Comparison of ENCODE assay signal across 1 cellular context in the genomic region with DNA sequence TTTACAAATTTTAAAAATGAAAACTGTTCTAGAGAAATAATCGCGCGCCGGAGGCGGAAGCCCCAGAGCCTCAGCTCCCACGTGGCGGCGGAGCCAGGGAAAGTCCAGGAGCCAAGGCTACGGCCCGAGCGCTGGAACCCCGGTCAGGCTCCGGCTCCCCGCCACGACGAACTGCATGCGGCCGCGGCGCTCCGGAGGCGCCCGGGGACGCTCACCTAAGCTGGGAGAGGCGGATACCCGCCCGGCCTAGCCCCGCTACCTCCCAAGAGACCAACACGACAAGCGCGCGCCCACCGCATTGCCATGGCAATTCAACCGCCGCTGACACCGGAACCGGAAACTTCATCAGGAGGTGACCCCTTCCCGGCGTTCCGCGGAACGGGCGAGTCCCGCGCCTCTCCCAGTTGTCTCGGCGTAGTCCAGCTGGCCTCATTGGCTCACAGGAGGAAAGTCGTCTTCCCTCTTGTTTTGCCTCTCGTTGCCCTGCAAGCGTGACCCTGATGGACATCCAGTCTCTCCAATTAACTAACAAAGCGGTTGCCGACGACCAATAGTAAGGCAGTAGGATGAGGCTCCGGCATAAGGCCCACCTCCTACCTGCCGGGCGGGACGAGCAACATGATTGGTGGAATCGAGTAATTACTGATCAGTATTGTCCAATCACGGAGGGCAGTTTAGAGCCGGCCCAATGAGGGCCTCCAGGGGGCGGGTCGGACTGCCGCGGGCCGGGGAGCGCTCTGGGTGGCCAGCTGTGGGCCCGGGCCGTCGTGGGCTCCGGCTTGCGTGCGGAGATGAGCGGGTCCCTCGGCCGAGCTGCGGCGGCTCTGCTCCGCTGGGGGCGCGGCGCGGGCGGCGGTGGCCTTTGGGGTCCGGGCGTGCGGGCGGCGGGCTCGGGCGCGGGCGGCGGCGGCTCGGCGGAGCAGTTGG.
TF ChIP-seq lines count a peak whose summit lies in the region.

GLRX5 (plus strand) TSS at position 752 of the 927 bp plus-strand sequence; CDS start at position 792, 40 bp downstream.

TF ChIP-seq in K562, 482 proteins besides CTCF, POLR2A, EP300 and RAD21 (continued from another document and continues in another):
- TF ChIP-seq, protein P1, sequence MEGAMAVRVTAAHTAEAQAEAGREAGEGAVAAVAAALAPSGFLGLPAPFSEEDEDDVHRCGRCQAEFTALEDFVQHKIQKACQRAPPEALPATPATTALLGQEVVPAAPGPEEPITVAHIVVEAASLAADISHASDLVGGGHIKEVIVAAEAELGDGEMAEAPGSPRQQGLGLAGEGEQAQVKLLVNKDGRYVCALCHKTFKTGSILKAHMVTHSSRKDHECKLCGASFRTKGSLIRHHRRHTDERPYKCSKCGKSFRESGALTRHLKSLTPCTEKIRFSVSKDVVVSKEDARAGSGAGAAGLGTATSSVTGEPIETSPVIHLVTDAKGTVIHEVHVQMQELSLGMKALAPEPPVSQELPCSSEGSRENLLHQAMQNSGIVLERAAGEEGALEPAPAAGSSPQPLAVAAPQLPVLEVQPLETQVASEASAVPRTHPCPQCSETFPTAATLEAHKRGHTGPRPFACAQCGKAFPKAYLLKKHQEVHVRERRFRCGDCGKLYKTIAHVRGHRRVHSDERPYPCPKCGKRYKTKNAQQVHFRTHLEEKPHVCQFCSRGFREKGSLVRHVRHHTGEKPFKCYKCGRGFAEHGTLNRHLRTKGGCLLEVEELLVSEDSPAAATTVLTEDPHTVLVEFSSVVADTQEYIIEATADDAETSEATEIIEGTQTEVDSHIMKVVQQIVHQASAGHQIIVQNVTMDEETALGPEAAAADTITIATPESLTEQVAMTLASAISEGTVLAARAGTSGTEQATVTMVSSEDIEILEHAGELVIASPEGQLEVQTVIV (CRISPR knock-in tag; IDR thresholded peaks at IDR 0.05; ENCODE audit: borderline replicate concordance), result no peak
- TF ChIP-seq ELF2 (CRISPR knock-in tag; IDR thresholded peaks at IDR 0.05) (no peak), HES1 (IDR thresholded peaks at IDR 0.05; ENCODE audit: low read depth) (no peak), RBM22 (IDR thresholded peaks at IDR 0.05; ENCODE audit: low read depth, low read length, poor library complexity, severe bottlenecking) (peak; percentile 65), ZNF197 (CRISPR knock-in tag; IDR thresholded peaks at IDR 0.05; ENCODE audit: low read depth) (no peak), ZNF766 (CRISPR knock-in tag; conservative IDR thresholded peaks at IDR 0.05) (no peak), MAX (CRISPR knock-in tag; IDR thresholded peaks at IDR 0.05) (peak; percentile 77), THRA (IDR thresholded peaks at IDR 0.05) (no peak), FOXM1 (IDR thresholded peaks at IDR 0.05; ENCODE audit: low read depth) (peak; percentile 75), FOXM1 (CRISPR knock-in tag; IDR thresholded peaks at IDR 0.05; ENCODE audit: low read depth) (no peak), TAF15 (IDR thresholded peaks at IDR 0.05; ENCODE audit: low read depth, low read length) (no peak), HNRNPK (IDR thresholded peaks at IDR 0.05; ENCODE audit: low read depth, low read length, poor library complexity, severe bottlenecking) (no peak), ZNF354B (CRISPR knock-in tag; IDR thresholded peaks at IDR 0.05) (no peak), EWSR1 (IDR thresholded peaks at IDR 0.05; ENCODE audit: borderline replicate concordance, low read depth, partially characterized antibody) (no peak), ATF1 (CRISPR knock-in tag; IDR thresholded peaks at IDR 0.05) (no peak), ATF1 (tag; IDR thresholded peaks at IDR 0.05) (peak; percentile 87), MTA3 (IDR thresholded peaks at IDR 0.05; ENCODE audit: borderline replicate concordance) (no peak; the same call in 1 of the 2 replicates), XRCC4 (IDR thresholded peaks at IDR 0.05; ENCODE audit: extremely low read depth, insufficient read depth, insufficient read length) (no peak), ZNF551 (CRISPR knock-in tag; IDR thresholded peaks at IDR 0.05) (no peak), CREM (IDR thresholded peaks at IDR 0.05; ENCODE audit: low read depth) (peak; percentile 69), ZNF655 (CRISPR knock-in tag; IDR thresholded peaks at IDR 0.05) (no peak), BRF1 (IDR thresholded peaks at IDR 0.05; ENCODE audit: borderline replicate concordance, extremely low read depth, insufficient read length) (no peak), ZNF668 (CRISPR knock-in tag; IDR thresholded peaks at IDR 0.05) (no peak), CBFB (CRISPR knock-in tag; IDR thresholded peaks at IDR 0.05) (no peak), CEBPB (tag; IDR thresholded peaks at IDR 0.05) (no peak), MCM7 (IDR thresholded peaks at IDR 0.05) (no peak), NEUROD1 (IDR thresholded peaks at IDR 0.05; ENCODE audit: borderline replicate concordance, low read depth, low read length, partially characterized antibody) (peak; percentile 97), PKNOX1 (IDR thresholded peaks at IDR 0.05) (peak; percentile 99), FOXJ3 (CRISPR knock-in tag; IDR thresholded peaks at IDR 0.05) (no peak), C11orf30 (IDR thresholded peaks at IDR 0.05; ENCODE audit: low read depth) (peak; percentile 78), ZBTB17 (CRISPR knock-in tag; IDR thresholded peaks at IDR 0.05) (no peak), PREB (CRISPR knock-in tag; IDR thresholded peaks at IDR 0.05) (no peak), ZBTB5 (IDR thresholded peaks at IDR 0.05) (no peak), ZFP36 (IDR thresholded peaks at IDR 0.05; ENCODE audit: low read depth, low read length, partially characterized antibody) (no peak), CREB3L1 (IDR thresholded peaks at IDR 0.05; ENCODE audit: borderline replicate concordance, low read depth) (peak; percentile 67), KAT7 (CRISPR knock-in tag; IDR thresholded peaks at IDR 0.05; ENCODE audit: borderline replicate concordance) (no peak), HDAC1 (IDR thresholded peaks at IDR 0.05) (peak in 1 of 2 experiments; percentile 96; a peak in 2 of 4 replicates), PBX2 (CRISPR knock-in tag; IDR thresholded peaks at IDR 0.05; ENCODE audit: low read depth) (peak; percentile 86), PBX2 (tag; conservative IDR thresholded peaks at IDR 0.05; ENCODE audit: low read depth) (peak; percentile 98)
- TF ChIP-seq, protein P2, sequence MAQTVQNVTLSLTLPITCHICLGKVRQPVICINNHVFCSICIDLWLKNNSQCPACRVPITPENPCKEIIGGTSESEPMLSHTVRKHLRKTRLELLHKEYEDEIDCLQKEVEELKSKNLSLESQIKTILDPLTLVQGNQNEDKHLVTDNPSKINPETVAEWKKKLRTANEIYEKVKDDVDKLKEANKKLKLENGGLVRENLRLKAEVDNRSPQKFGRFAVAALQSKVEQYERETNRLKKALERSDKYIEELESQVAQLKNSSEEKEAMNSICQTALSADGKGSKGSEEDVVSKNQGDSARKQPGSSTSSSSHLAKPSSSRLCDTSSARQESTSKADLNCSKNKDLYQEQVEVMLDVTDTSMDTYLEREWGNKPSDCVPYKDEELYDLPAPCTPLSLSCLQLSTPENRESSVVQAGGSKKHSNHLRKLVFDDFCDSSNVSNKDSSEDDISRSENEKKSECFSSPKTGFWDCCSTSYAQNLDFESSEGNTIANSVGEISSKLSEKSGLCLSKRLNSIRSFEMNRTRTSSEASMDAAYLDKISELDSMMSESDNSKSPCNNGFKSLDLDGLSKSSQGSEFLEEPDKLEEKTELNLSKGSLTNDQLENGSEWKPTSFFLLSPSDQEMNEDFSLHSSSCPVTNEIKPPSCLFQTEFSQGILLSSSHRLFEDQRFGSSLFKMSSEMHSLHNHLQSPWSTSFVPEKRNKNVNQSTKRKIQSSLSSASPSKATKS (CRISPR knock-in tag; IDR thresholded peaks at IDR 0.05), result no peak
